In genomic region chr2:224023188-224023587, GRCh38 we compare ENCODE assay signal across 11 cellular contexts. TPM values are rescaled to one million over a fixed set of nuclear protein-coding genes. Genes with fewer than 3 reads are reported as not detected.
DNase-seq lines count a peak whose midpoint lies in the region; ATAC-seq and TF ChIP-seq lines count a peak whose summit lies in the region.
"Had no signal": no experiment of that assay in that cellular context is flagged by ENCODE, and none has a peak within 500 bp of the region (broad histone marks: within the 10 kb centered on the region; RNA-seq: fewer than 3 reads in every experiment).

No MANE protein-coding gene starts in this region.

- H3K27ac ChIP-seq in CD4-positive, alpha-beta T cell (ENCODE audit: low read depth, low read length), result peak overlapping the region; percentile 39
- no peak overlapping the region for H3K27ac ChIP-seq in IMR-90 (ENCODE audit: insufficient read depth, low read length)
- H3K27ac ChIP-seq: cardiac muscle cell, neural progenitor cell had no signal

- no peak overlapping the region for H2BK5ac ChIP-seq in IMR-90 (ENCODE audit: low read depth, low read length, poor library complexity, severe bottlenecking)

- no peak overlapping the region for H2BK120ac ChIP-seq in IMR-90 (ENCODE audit: low read depth, low read length)

- peaks cover 19 to 31% of the 10 kb centered on the region in 2 experiments for H3K79me1 ChIP-seq in IMR-90 (ENCODE audit: low read depth in 1 of 2, low read length in 2 of 2)

- H3K4ac ChIP-seq in IMR-90 (ENCODE audit: low read depth, low read length), result no peak overlapping the region

- no peaks in the 10 kb centered on the region for H3K27me3 ChIP-seq in CD4-positive, alpha-beta T cell (ENCODE audit: control insufficient read depth, insufficient read depth, low read length)
- H3K27me3 ChIP-seq in IMR-90 (ENCODE audit: control insufficient read depth, insufficient read depth, low read length), result no peaks in the 10 kb centered on the region
- H3K27me3 ChIP-seq: cardiac muscle cell, neural progenitor cell had no signal

- no peak overlapping the region for H3K18ac ChIP-seq in IMR-90 (ENCODE audit: low read depth, low read length)

- H3K36me3 Mint-ChIP-seq in CD4-positive, alpha-beta T cell (ENCODE audit: low read depth), result no peaks in the 10 kb centered on the region
- H3K36me3 Mint-ChIP-seq in activated naive CD8-positive, alpha-beta T cell treated with anti-CD3 and anti-CD28 coated beads, Interleukin-2, amount 50 U/mL, for 24 hours (ENCODE audit: low read depth), result peaks cover 9% of the 10 kb centered on the region
- no peaks in the 10 kb centered on the region for H3K36me3 Mint-ChIP-seq in chondrocyte (ENCODE audit: low read depth)
- H3K36me3 Mint-ChIP-seq: neural progenitor cell had no signal

- H2AK5ac ChIP-seq in IMR-90 (ENCODE audit: low read depth, low read length), result no peak overlapping the region

- H3K14ac ChIP-seq in IMR-90 (replicated peaks; ENCODE audit: low read depth, low read length), result no peak overlapping the region

- peaks cover 5% of the 10 kb centered on the region for H3K9me1 ChIP-seq in IMR-90 (ENCODE audit: insufficient read depth, low read length)

- no peaks in the 10 kb centered on the region for H3K36me3 ChIP-seq in IMR-90 (ENCODE audit: control insufficient read depth, insufficient read depth, low read length)
- H3K36me3 ChIP-seq: cardiac muscle cell, neural progenitor cell had no signal

- H4K8ac ChIP-seq in IMR-90 (ENCODE audit: low read depth in 2 of 2, low read length in 2 of 2), result no peak overlapping the region

- H4K91ac ChIP-seq in IMR-90 (ENCODE audit: insufficient read depth, low read depth, low read length), result no peak overlapping the region

- POLR2A ChIA-PET in CD4-positive, alpha-beta T cell (lab: Charles Lee), result no interaction called here
- POLR2A ChIA-PET in IMR-90 (lab: Charles Lee; ENCODE audit: unreplicated experiment), result no interaction called here

- no peak for TF ChIP-seq RAD21 in IMR-90 (IDR thresholded peaks at IDR 0.05; ENCODE audit: low read length)

- CTCF ChIA-PET in CD4-positive, alpha-beta T cell (lab: Charles Lee), result no interaction called here
- CTCF ChIA-PET in IMR-90 (lab: Yijun Ruan, JAX), result interaction anchor here (1.0 kb wide), 1 partner anchor 30 kb away, joined by 3 read pairs; no protein-coding TSS in a partner anchor

- H3K9me3 ChIP-seq in CD4-positive, alpha-beta T cell (ENCODE audit: control insufficient read depth, low read length), result no peaks in the 10 kb centered on the region
- no peaks in the 10 kb centered on the region for H3K9me3 ChIP-seq in IMR-90 (ENCODE audit: control insufficient read depth, insufficient read depth, low read length)

- H2BK20ac ChIP-seq in IMR-90 (ENCODE audit: low read depth, low read length), result no peak overlapping the region

- H2BK15ac ChIP-seq in IMR-90 (ENCODE audit: low read depth, low read length), result no peak overlapping the region

- no peak for DNase-seq in CD4-positive, alpha-beta T cell
- DNase-seq in IMR-90 (peak; percentile 76), left lobe of liver (ENCODE audit: low spot score) (no peak), chondrocyte (ENCODE audit: low spot score) (no peak), CD1c-positive myeloid dendritic cell (ENCODE audit: extremely low spot score) (no peak)
- DNase-seq in activated naive CD8-positive, alpha-beta T cell treated with anti-CD3 and anti-CD28 coated beads, Interleukin-2, amount 50 U/mL, for 24 hours, result no peak
- DNase-seq: Kasumi-1 had no signal

- H3K4me2 ChIP-seq in IMR-90 (ENCODE audit: low read depth, low read length), result no peak overlapping the region
- H3K4me2 ChIP-seq: neural progenitor cell had no signal

- dilution Hi-C loops in IMR-90 (cut with HindIII; ENCODE audit: low sequenced_read_pairs, unreplicated experiment), result no loop called here

- no peak overlapping the region for H3K23ac ChIP-seq in IMR-90 (ENCODE audit: low read depth, low read length)

- TF ChIP-seq CTCF in CD4-positive, alpha-beta T cell (IDR thresholded peaks at IDR 0.05), result no peak
- TF ChIP-seq CTCF in IMR-90 (conservative IDR thresholded peaks at IDR 0.05; ENCODE audit: low read depth, low read length), result no peak
- no peak for TF ChIP-seq CTCF in chondrocyte (IDR thresholded peaks at IDR 0.05)

- BruUV-seq in IMR-90 (replicated peaks; lab: Mats Ljungman, UMichigan), result no TSS peak

- TF ChIP-seq POLR2A in IMR-90 (IDR thresholded peaks at IDR 0.05; ENCODE audit: low read depth, low read length), result no peak

- no peak overlapping the region for H3K9ac ChIP-seq in IMR-90 (ENCODE audit: low read depth, low read length)
- H3K9ac ChIP-seq: neural progenitor cell had no signal

- H4K5ac ChIP-seq in IMR-90 (ENCODE audit: low read depth, low read length), result no peak overlapping the region

- H3K27ac Mint-ChIP-seq in CD4-positive, alpha-beta T cell, result peak overlapping the region; percentile 86
- H3K27ac Mint-ChIP-seq in activated naive CD8-positive, alpha-beta T cell treated with anti-CD3 and anti-CD28 coated beads, Interleukin-2, amount 50 U/mL, for 24 hours, result peak overlapping the region; percentile 53
- H3K27ac Mint-ChIP-seq in chondrocyte (ENCODE audit: unreplicated experiment), result no peak overlapping the region
- H3K27ac Mint-ChIP-seq: neural progenitor cell had no signal

- H3K4me3 Mint-ChIP-seq in CD4-positive, alpha-beta T cell, result no peak overlapping the region
- no peak overlapping the region for H3K4me3 Mint-ChIP-seq in activated naive CD8-positive, alpha-beta T cell treated with anti-CD3 and anti-CD28 coated beads, Interleukin-2, amount 50 U/mL, for 24 hours
- no peak overlapping the region for H3K4me3 Mint-ChIP-seq in chondrocyte (ENCODE audit: unreplicated experiment)
- H3K4me3 Mint-ChIP-seq: neural progenitor cell had no signal

- intact Hi-C loops in CD4-positive, alpha-beta T cell (cut with DNase I, micrococcal nuclease), result no loop called here
- intact Hi-C loops in IMR-90 (cut with micrococcal nuclease), result no loop called here

- H3K9me3 Mint-ChIP-seq in CD4-positive, alpha-beta T cell, result no peaks in the 10 kb centered on the region
- peaks cover 16% of the 10 kb centered on the region for H3K9me3 Mint-ChIP-seq in activated naive CD8-positive, alpha-beta T cell treated with anti-CD3 and anti-CD28 coated beads, Interleukin-2, amount 50 U/mL, for 24 hours
- no peaks in the 10 kb centered on the region for H3K9me3 Mint-ChIP-seq in chondrocyte (ENCODE audit: low read depth)
- H3K9me3 Mint-ChIP-seq: neural progenitor cell had no signal

- no peaks in the 10 kb centered on the region for H4K20me1 ChIP-seq in IMR-90 (ENCODE audit: insufficient read depth, low read length)

- H2AK9ac ChIP-seq in IMR-90 (replicated peaks; ENCODE audit: low read depth, low read length, poor library complexity), result no peak overlapping the region

- H2AFZ ChIP-seq in IMR-90 (replicated peaks; ENCODE audit: low read length, poor library complexity), result no peak overlapping the region
- H2AFZ ChIP-seq: neural progenitor cell had no signal

- no peaks in the 10 kb centered on the region for H3K27me3 Mint-ChIP-seq in CD4-positive, alpha-beta T cell
- H3K27me3 Mint-ChIP-seq in activated naive CD8-positive, alpha-beta T cell treated with anti-CD3 and anti-CD28 coated beads, Interleukin-2, amount 50 U/mL, for 24 hours, result no peaks in the 10 kb centered on the region
- no peaks in the 10 kb centered on the region for H3K27me3 Mint-ChIP-seq in chondrocyte (ENCODE audit: low read depth)

- H3K56ac ChIP-seq in IMR-90 (ENCODE audit: extremely low read depth, insufficient read depth, low read length), result no peak overlapping the region

- no peak overlapping the region for H3K4me3 ChIP-seq in IMR-90 (ENCODE audit: insufficient read depth, low read depth, low read length)
- H3K4me3 ChIP-seq: cardiac muscle cell, neural progenitor cell had no signal

- H3K4me1 Mint-ChIP-seq in CD4-positive, alpha-beta T cell (ENCODE audit: low read depth), result peaks cover 61% of the 10 kb centered on the region
- peaks cover 64% of the 10 kb centered on the region for H3K4me1 Mint-ChIP-seq in activated naive CD8-positive, alpha-beta T cell treated with anti-CD3 and anti-CD28 coated beads, Interleukin-2, amount 50 U/mL, for 24 hours
- peaks cover 6% of the 10 kb centered on the region for H3K4me1 Mint-ChIP-seq in chondrocyte (ENCODE audit: low read depth)

- in situ Hi-C loops in IMR-90 (cut with MboI; ENCODE audit: low sequenced_read_pairs), result no loop called here

- H3K4me1 ChIP-seq in IMR-90 (ENCODE audit: control insufficient read depth, insufficient read depth, low read length), result 0 out of 2 replicates have a peak, but pooled peaks cover 2% of the 10 kb centered on the region

- ATAC-seq in CD4-positive, alpha-beta T cell (ENCODE audit: poor library complexity), result no peak
- peak; percentile 88 for ATAC-seq in IMR-90 (ENCODE audit: low read depth)
- no peak for ATAC-seq in activated naive CD8-positive, alpha-beta T cell treated with anti-CD3 and anti-CD28 coated beads, Interleukin-2, amount 50 U/mL, for 24 hours
- ATAC-seq in left lobe of liver, result peak; percentile 55
- no peak for ATAC-seq in HG02840 (IDR thresholded peaks at IDR 0.05; ENCODE audit: low FRiP score, unreplicated experiment)
- ATAC-seq in HG03025 (IDR thresholded peaks at IDR 0.05; ENCODE audit: low FRiP score, unreplicated experiment), result no peak

- no CpG with 5 or more reads among the region's 1 CpG for WGBS in IMR-90 (ENCODE audit: extremely low coverage in 2 of 2, insufficient read length in 1 of 2), 2 experiments

TF ChIP-seq in IMR-90, 13 proteins besides CTCF, POLR2A, EP300 and RAD21 (continues in another document):
- TF ChIP-seq FOS (IDR thresholded peaks at IDR 0.05; ENCODE audit: low read depth, low read length) (peak; percentile 24; the same call in 1 of the 2 replicates), MXI1 (IDR thresholded peaks at IDR 0.05; ENCODE audit: borderline replicate concordance, low read depth, low read length) (no peak), USF2 (IDR thresholded peaks at IDR 0.05; ENCODE audit: low read depth, low read length) (no peak), CEBPB (IDR thresholded peaks at IDR 0.05; ENCODE audit: low read depth, low read length) (peak; percentile 43; the same call in 1 of the 2 replicates)

RNA-seq across cellular contexts. Expression of gene SERPINE2, which starts 15.9 kb away (rescaled TPM):
- 1 to 10 TPM; 5.1 to 7.3 TPM for total RNA-seq in CD4-positive, alpha-beta T cell
- total RNA-seq in IMR-90 (2012; rRNA removed), result 21.1 and 24.0 TPM in 2 replicates
- polyA plus RNA-seq in IMR-90 (2012; rRNA removed), result 62.7 and 109 TPM in 2 replicates
- 29.0 and 40.8 TPM in 2 replicates for polyA plus RNA-seq in IMR-90 (2012; cell fraction: cytosol; rRNA removed)
- 31.5 and 36.1 TPM in 2 replicates for polyA plus RNA-seq in IMR-90 (2012; cell fraction: nucleus; rRNA removed; ENCODE audit: low replicate concordance)
- total RNA-seq in left lobe of liver, result 1.6 TPM
- total RNA-seq in chondrocyte, result 46.9 to 61.0 TPM (median 48.4 TPM) in 3 replicates

Comparison
In these comparisons a context has a peak if more than half of its experiments do, and no peak if none do; other contexts are left out.
1. ATAC-seq: peak in IMR-90 (single experiment) and left lobe of liver (single experiment); none in CD4-positive, alpha-beta T cell (single experiment), activated naive CD8-positive, alpha-beta T cell treated with anti-CD3 and anti-CD28 coated beads, Interleukin-2, amount 50 U/mL, for 24 hours (single experiment), HG02840 (single experiment) and HG03025 (single experiment).